Comparison of ENCODE assay signal across 8 cellular contexts in the genomic region with DNA sequence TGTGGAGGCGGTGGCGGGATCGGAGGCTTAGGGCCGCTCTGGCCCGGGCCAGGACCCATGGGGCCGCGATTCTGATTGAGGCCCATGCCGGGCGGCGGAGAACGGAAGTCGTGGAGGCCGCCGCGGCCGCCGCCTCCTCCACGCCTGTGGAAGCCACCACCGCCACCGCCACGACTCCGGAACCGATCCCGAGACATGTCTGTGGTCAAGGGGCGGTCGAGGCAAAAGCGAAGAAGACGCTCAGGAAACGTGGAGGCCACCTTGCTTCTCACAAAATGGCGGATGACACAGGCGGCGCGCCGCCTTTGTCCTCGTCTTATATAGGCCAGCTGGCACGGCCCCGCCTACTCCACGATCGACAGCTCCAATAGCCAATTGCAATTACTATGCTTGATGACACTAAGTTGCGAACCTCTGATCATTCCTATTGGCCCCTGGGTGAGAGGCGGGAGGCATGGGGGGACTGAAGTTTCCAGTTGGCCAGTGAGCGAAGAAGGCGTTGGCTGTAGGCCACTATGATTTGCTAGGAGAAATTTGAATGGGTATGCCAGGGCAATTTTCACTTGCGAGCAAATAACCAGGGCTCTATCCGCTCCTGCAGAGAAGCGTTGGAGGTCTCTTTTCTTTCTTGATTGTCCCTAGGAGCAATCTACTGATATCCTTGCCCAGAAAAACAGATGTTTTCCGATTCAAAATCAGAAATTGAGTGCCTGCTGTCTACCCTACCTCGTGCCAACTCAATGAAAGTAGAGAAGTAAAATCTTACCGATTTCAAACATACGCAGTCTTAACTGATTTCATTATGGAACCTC. TPM values are rescaled to one million over a fixed set of nuclear protein-coding genes. Genes with fewer than 3 reads are reported as not detected.
A peak's percentile ranks its signal among the peaks of the same experiment; 100 is the strongest.
DNase-seq lines count a peak whose midpoint lies in the region; ATAC-seq and TF ChIP-seq lines count a peak whose summit lies in the region.

A gene with protein sequence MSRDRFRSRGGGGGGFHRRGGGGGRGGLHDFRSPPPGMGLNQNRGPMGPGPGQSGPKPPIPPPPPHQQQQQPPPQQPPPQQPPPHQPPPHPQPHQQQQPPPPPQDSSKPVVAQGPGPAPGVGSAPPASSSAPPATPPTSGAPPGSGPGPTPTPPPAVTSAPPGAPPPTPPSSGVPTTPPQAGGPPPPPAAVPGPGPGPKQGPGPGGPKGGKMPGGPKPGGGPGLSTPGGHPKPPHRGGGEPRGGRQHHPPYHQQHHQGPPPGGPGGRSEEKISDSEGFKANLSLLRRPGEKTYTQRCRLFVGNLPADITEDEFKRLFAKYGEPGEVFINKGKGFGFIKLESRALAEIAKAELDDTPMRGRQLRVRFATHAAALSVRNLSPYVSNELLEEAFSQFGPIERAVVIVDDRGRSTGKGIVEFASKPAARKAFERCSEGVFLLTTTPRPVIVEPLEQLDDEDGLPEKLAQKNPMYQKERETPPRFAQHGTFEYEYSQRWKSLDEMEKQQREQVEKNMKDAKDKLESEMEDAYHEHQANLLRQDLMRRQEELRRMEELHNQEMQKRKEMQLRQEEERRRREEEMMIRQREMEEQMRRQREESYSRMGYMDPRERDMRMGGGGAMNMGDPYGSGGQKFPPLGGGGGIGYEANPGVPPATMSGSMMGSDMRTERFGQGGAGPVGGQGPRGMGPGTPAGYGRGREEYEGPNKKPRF (minus strand): TSS at position 293 of the 812 bp plus-strand sequence. CDS start 96 bp downstream, at position 197.

- peak within 1 kb of the TSS; percentile 95 for H3K4me3 Mint-ChIP-seq in GM23338
- H3K4me3 Mint-ChIP-seq in naive B cell = peak within 1 kb of the TSS; percentile 83 to 99 (median 96)
- peak within 1 kb of the TSS; percentile 91 for H3K4me3 Mint-ChIP-seq in stimulated activated memory B cell treated with anti-CD40 and anti-IgM and Interleukin-4, amounts not matched to agents 10 μg/mL and 1 μg/mL and 100 μg/mL, for 72 hours

- DNase-seq in Daoy (ENCODE audit: low read depth) (peak; percentile 98), GM23338 (ENCODE audit: low spot score) (peak; percentile 99), LHCN-M2 (ENCODE audit: low read depth) (peak; percentile 99), RPMI8226 (peak; percentile 99), fibroblast of gingiva (ENCODE audit: low read depth) (peak; percentile 99), naive B cell (peak; percentile 97)
- DNase-seq in activated T-helper 1 cell treated with anti-CD3 and anti-CD28 coated beads, Interleukin-2, amount 50 U/mL, for 16 hours (ENCODE audit: low read depth in 1 of 2, low spot score in 1 of 2) = peak; percentile 92 to 93

- H3K27ac ChIP-seq in GM23338 (ENCODE audit: low read depth) = peak within 1 kb of the TSS; percentile 60

- peaks cover 36% of the 10 kb centered on the region for H3K4me1 Mint-ChIP-seq in GM23338
- peaks cover 22 to 41% (median 41%) of the 10 kb centered on the region in 3 donors for H3K4me1 Mint-ChIP-seq in naive B cell
- peaks cover 37% of the 10 kb centered on the region for H3K4me1 Mint-ChIP-seq in stimulated activated memory B cell treated with anti-CD40 and anti-IgM and Interleukin-4, amounts not matched to agents 10 μg/mL and 1 μg/mL and 100 μg/mL, for 72 hours

- H2AFZ ChIP-seq in GM23338 = no peak within 1 kb of the TSS

- peaks cover 36% of the 10 kb centered on the region for H4K20me1 ChIP-seq in GM23338 (replicated peaks; ENCODE audit: insufficient read depth)

- H3K9me2 ChIP-seq in GM23338 (ENCODE audit: insufficient read depth) = no peaks in the 10 kb centered on the region

- H3K4me3 ChIP-seq in GM23338 = peak within 1 kb of the TSS; percentile 88

- peaks cover 36% of the 10 kb centered on the region for H3K36me3 ChIP-seq in GM23338 (ENCODE audit: insufficient read depth)

- peak within 1 kb of the TSS; percentile 100 for H3K4me2 ChIP-seq in GM23338

- H3K27me3 Mint-ChIP-seq in GM23338 (ENCODE audit: insufficient read depth, low read depth, poor library complexity) = peaks cover 23% of the 10 kb centered on the region
- no peaks in the 10 kb centered on the region for H3K27me3 Mint-ChIP-seq in naive B cell
- H3K27me3 Mint-ChIP-seq in stimulated activated memory B cell treated with anti-CD40 and anti-IgM and Interleukin-4, amounts not matched to agents 10 μg/mL and 1 μg/mL and 100 μg/mL, for 72 hours = no peaks in the 10 kb centered on the region

- H3K27me3 ChIP-seq in GM23338 (ENCODE audit: insufficient read depth) = no peaks in the 10 kb centered on the region

- peaks cover 4% of the 10 kb centered on the region; the same call in 1 of the 3 replicates for H3K9me3 Mint-ChIP-seq in GM23338
- H3K9me3 Mint-ChIP-seq in naive B cell = no peaks in the 10 kb centered on the region
- no peaks in the 10 kb centered on the region for H3K9me3 Mint-ChIP-seq in stimulated activated memory B cell treated with anti-CD40 and anti-IgM and Interleukin-4, amounts not matched to agents 10 μg/mL and 1 μg/mL and 100 μg/mL, for 72 hours

- H3F3A ChIP-seq in GM23338 (replicated peaks; ENCODE audit: low read depth) = peaks cover 33% of the 10 kb centered on the region

- peaks cover 43% of the 10 kb centered on the region for H3K36me3 Mint-ChIP-seq in GM23338 (ENCODE audit: low read depth)
- H3K36me3 Mint-ChIP-seq in naive B cell = peaks cover 33% of the 10 kb centered on the region in 2 donors
- peaks cover 40% of the 10 kb centered on the region for H3K36me3 Mint-ChIP-seq in stimulated activated memory B cell treated with anti-CD40 and anti-IgM and Interleukin-4, amounts not matched to agents 10 μg/mL and 1 μg/mL and 100 μg/mL, for 72 hours

- peaks cover 46% of the 10 kb centered on the region for H3K79me2 ChIP-seq in GM23338 (replicated peaks; ENCODE audit: insufficient read depth)

- ATAC-seq in GM23338 = peak; percentile 93
- peak; percentile 88 to 89 for ATAC-seq in naive B cell (ENCODE audit: low read depth in 2 of 2)
- peak; percentile 96 for ATAC-seq in stimulated activated memory B cell treated with anti-CD40 and anti-IgM and Interleukin-4, amounts not matched to agents 10 μg/mL and 1 μg/mL and 100 μg/mL, for 72 hours

- no peaks in the 10 kb centered on the region; the same call in 1 of the 2 replicates for H3K4me1 ChIP-seq in GM23338 (ENCODE audit: insufficient read depth)

- no peak for TF ChIP-seq CTCF in GM23338 (conservative IDR thresholded peaks at IDR 0.05; ENCODE audit: low read depth in 2 of 2)

- peak within 1 kb of the TSS; percentile 100 for H3K27ac Mint-ChIP-seq in GM23338
- peak within 1 kb of the TSS; percentile 94 to 99 (median 98) for H3K27ac Mint-ChIP-seq in naive B cell
- peak within 1 kb of the TSS; percentile 98 for H3K27ac Mint-ChIP-seq in stimulated activated memory B cell treated with anti-CD40 and anti-IgM and Interleukin-4, amounts not matched to agents 10 μg/mL and 1 μg/mL and 100 μg/mL, for 72 hours

TF ChIP-seq in GM23338, 12 proteins besides CTCF, POLR2A, EP300 and RAD21 (continues in another document):
- TF ChIP-seq ZNF114 (CRISPR knock-in tag; IDR thresholded peaks at IDR 0.05) (no peak), EZH2 (IDR thresholded peaks at IDR 0.05; ENCODE audit: low read depth, unreplicated experiment) (no peak), STAT1 (IDR thresholded peaks at IDR 0.05; ENCODE audit: unreplicated experiment) (no peak), NANOG (IDR thresholded peaks at IDR 0.05; ENCODE audit: borderline replicate concordance) (no peak)
- TF ChIP-seq, protein P1, sequence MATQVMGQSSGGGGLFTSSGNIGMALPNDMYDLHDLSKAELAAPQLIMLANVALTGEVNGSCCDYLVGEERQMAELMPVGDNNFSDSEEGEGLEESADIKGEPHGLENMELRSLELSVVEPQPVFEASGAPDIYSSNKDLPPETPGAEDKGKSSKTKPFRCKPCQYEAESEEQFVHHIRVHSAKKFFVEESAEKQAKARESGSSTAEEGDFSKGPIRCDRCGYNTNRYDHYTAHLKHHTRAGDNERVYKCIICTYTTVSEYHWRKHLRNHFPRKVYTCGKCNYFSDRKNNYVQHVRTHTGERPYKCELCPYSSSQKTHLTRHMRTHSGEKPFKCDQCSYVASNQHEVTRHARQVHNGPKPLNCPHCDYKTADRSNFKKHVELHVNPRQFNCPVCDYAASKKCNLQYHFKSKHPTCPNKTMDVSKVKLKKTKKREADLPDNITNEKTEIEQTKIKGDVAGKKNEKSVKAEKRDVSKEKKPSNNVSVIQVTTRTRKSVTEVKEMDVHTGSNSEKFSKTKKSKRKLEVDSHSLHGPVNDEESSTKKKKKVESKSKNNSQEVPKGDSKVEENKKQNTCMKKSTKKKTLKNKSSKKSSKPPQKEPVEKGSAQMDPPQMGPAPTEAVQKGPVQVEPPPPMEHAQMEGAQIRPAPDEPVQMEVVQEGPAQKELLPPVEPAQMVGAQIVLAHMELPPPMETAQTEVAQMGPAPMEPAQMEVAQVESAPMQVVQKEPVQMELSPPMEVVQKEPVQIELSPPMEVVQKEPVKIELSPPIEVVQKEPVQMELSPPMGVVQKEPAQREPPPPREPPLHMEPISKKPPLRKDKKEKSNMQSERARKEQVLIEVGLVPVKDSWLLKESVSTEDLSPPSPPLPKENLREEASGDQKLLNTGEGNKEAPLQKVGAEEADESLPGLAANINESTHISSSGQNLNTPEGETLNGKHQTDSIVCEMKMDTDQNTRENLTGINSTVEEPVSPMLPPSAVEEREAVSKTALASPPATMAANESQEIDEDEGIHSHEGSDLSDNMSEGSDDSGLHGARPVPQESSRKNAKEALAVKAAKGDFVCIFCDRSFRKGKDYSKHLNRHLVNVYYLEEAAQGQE (IDR thresholded peaks at IDR 0.05; ENCODE audit: unreplicated experiment) = no peak
- TF ChIP-seq, protein P2, sequence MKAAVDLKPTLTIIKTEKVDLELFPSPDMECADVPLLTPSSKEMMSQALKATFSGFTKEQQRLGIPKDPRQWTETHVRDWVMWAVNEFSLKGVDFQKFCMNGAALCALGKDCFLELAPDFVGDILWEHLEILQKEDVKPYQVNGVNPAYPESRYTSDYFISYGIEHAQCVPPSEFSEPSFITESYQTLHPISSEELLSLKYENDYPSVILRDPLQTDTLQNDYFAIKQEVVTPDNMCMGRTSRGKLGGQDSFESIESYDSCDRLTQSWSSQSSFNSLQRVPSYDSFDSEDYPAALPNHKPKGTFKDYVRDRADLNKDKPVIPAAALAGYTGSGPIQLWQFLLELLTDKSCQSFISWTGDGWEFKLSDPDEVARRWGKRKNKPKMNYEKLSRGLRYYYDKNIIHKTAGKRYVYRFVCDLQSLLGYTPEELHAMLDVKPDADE (IDR thresholded peaks at IDR 0.05) = peak; percentile 62; the same call in 1 of the 2 replicates

RNA-seq across cellular contexts. Expression of the gene that starts here (rescaled TPM):
- total RNA-seq in Daoy (2014; rRNA removed; shearing (Covaris generic)) = 440 and 465 TPM in 2 replicates
- 346 and 352 TPM in 2 replicates for total RNA-seq in GM23338 (2014; rRNA removed; shearing (Covaris generic))
- polyA plus RNA-seq in GM23338 (2016; fragmentation: Nextera tagmentation; extraction: Ambion mirVana) = 251 and 258 TPM in 2 replicates
- total RNA-seq in LHCN-M2 (2014; rRNA removed) = 202 and 203 TPM in 2 replicates
- 131 TPM for polyA plus RNA-seq in LHCN-M2 (2012)
- polyA plus RNA-seq in naive B cell (ENCODE audit: low read depth in 6 of 6) = 100 to 1,000 TPM in 5 of 6 donors, 10 to 100 TPM in 1; 71.0 to 191 (median 116) TPM

Comparison
In these comparisons a context has a peak if more than half of its experiments do, and no peak if none do; other contexts are left out.
1. Peak in every context shown above with its lines: DNase-seq, ATAC-seq, H3K4me3 ChIP-seq and H3K27ac ChIP-seq.